ENCODE assay signal across 8 cellular contexts in genomic region chr16:88451586-88452484, GRCh38. TPM values are rescaled to one million over a fixed set of nuclear protein-coding genes. Genes with fewer than 3 reads are reported as not detected.
DNase-seq lines count a peak whose midpoint lies in the region; ATAC-seq, FAIRE-seq and TF ChIP-seq lines count a peak whose summit lies in the region.

No MANE protein-coding gene starts in this region.

- no peaks in the 10 kb centered on the region for H3K9me3 Mint-ChIP-seq in activated naive CD4-positive, alpha-beta T cell treated with anti-CD3 and anti-CD28 coated beads for 36 hours

- no peaks in the 10 kb centered on the region for H3K9me3 ChIP-seq in mucosa of descending colon

- peak overlapping the region; percentile 78 for H3K4me3 Mint-ChIP-seq in activated naive CD4-positive, alpha-beta T cell treated with anti-CD3 and anti-CD28 coated beads for 36 hours

- no peak overlapping the region for H3K4me3 ChIP-seq in mucosa of descending colon

- no peaks in the 10 kb centered on the region for H3K27me3 Mint-ChIP-seq in activated naive CD4-positive, alpha-beta T cell treated with anti-CD3 and anti-CD28 coated beads for 36 hours (ENCODE audit: low read depth)

- TF ChIP-seq CTCF in mucosa of descending colon (IDR thresholded peaks at IDR 0.05), result no peak

- H3K4me1 ChIP-seq in mucosa of descending colon (ENCODE audit: low read depth), result peaks cover 25% of the 10 kb centered on the region

- intact Hi-C loops in activated naive CD4-positive, alpha-beta T cell treated with anti-CD3 and anti-CD28 coated beads for 36 hours (cut with micrococcal nuclease), result loop anchor here (1.0 to 5.0 kb wide), 6 partner anchors 53 to 741 kb away; partner anchors contain the start of genes BANP and CYBA
- intact Hi-C loops in mucosa of descending colon (cut with DNase I, micrococcal nuclease), result no loop called here

- H3K36me3 Mint-ChIP-seq in activated naive CD4-positive, alpha-beta T cell treated with anti-CD3 and anti-CD28 coated beads for 36 hours (ENCODE audit: low read depth), result no peaks in the 10 kb centered on the region

- ATAC-seq in mucosa of descending colon, result no peak

- peak overlapping the region; percentile 80 for H3K27ac Mint-ChIP-seq in activated naive CD4-positive, alpha-beta T cell treated with anti-CD3 and anti-CD28 coated beads for 36 hours

- peak; percentile 25 for DNase-seq in stimulated activated CD4-positive, alpha-beta T cell treated with anti-CD3 and anti-CD28 coated beads, Interleukin-4, amount 100 ng/mL, for 1 hour
- no peak for DNase-seq in stimulated activated CD4-positive, alpha-beta T cell treated with anti-CD3 and anti-CD28 coated beads, Interleukin-4, amount 100 ng/mL, for 24 hours
- peak; percentile 30 for DNase-seq in activated naive CD4-positive, alpha-beta T cell treated with anti-CD3 and anti-CD28 coated beads for 36 hours
- DNase-seq in mucosa of descending colon, result peak in 2 of 3 donors; percentile 44 to 69
- DNase-seq in HTR-8/SVneo (ENCODE audit: insufficient read length, low spot score), result no peak
- no peak for DNase-seq in activated effector memory CD4-positive, alpha-beta T cell treated with anti-CD3 and anti-CD28 coated beads, Interleukin-2, amount 50 U/mL, for 16 hours
- no peak for DNase-seq in HPDE6-E6E7 (ENCODE audit: extremely low spot score)
- DNase-seq in C1 segment of cervical spinal cord (lab: John Stamatoyannopoulos, UW), result no peak

- CTCF ChIA-PET in activated naive CD4-positive, alpha-beta T cell treated with anti-CD3 and anti-CD28 coated beads for 36 hours (lab: Charles Lee), result interaction anchor here (0.6 kb wide), 1 partner anchor 111 kb away, joined by 8 read pairs; no protein-coding TSS in a partner anchor

- H3K36me3 ChIP-seq in mucosa of descending colon (ENCODE audit: low read depth), result no peaks in the 10 kb centered on the region

- no peak for FAIRE-seq in HTR-8/SVneo (lab: Jason Lieb, UNC)

- peaks cover 14% of the 10 kb centered on the region for H3K4me1 Mint-ChIP-seq in activated naive CD4-positive, alpha-beta T cell treated with anti-CD3 and anti-CD28 coated beads for 36 hours (ENCODE audit: low read depth)

RNA-seq across cellular contexts. Expression of gene ZFPM1, which starts 1.2 kb away (rescaled TPM):
- total RNA-seq in activated naive CD4-positive, alpha-beta T cell treated with anti-CD3 and anti-CD28 coated beads for 36 hours, result 10 to 100 TPM; 11.0 to 12.2 TPM
- total RNA-seq in mucosa of descending colon, result 10 to 100 TPM in 1 of 3 donors, 1 to 10 TPM in 2; 5.2 to 10.3 (median 7.2) TPM

Comparison
In these comparisons a context has a peak if more than half of its experiments do, and no peak if none do; other contexts are left out.
1. DNase-seq: peak in stimulated activated CD4-positive, alpha-beta T cell treated with anti-CD3 and anti-CD28 coated beads, Interleukin-4, amount 100 ng/mL, for 1 hour (single experiment), activated naive CD4-positive, alpha-beta T cell treated with anti-CD3 and anti-CD28 coated beads for 36 hours (single experiment) and mucosa of descending colon (2 of 3); none in stimulated activated CD4-positive, alpha-beta T cell treated with anti-CD3 and anti-CD28 coated beads, Interleukin-4, amount 100 ng/mL, for 24 hours (single experiment), HTR-8/SVneo (single experiment), activated effector memory CD4-positive, alpha-beta T cell treated with anti-CD3 and anti-CD28 coated beads, Interleukin-2, amount 50 U/mL, for 16 hours (single experiment), HPDE6-E6E7 (single experiment) and C1 segment of cervical spinal cord (0 of 14).